In genomic region chr15:101746697-101747073, GRCh38 we compare ENCODE assay signal across 13 cellular contexts. TPM values are rescaled to one million over a fixed set of nuclear protein-coding genes. Genes with fewer than 3 reads are reported as not detected.
A peak's percentile ranks its signal among the peaks of the same experiment; 100 is the strongest.
DNase-seq lines count a peak whose midpoint lies in the region; ATAC-seq and TF ChIP-seq lines count a peak whose summit lies in the region.
"Not testable (repeated sequence)": the region's sequence is repeated elsewhere in the genome, so short reads cannot be mapped to it uniquely, and the experiment has no call there.
"Had no signal": no experiment of that assay in that cellular context is flagged by ENCODE, and none has a peak within 500 bp of the region (broad histone marks: within the 10 kb centered on the region; RNA-seq: fewer than 3 reads in every experiment).

No MANE protein-coding gene starts in this region.

- not testable (repeated sequence) for H3K9me3 Mint-ChIP-seq in activated CD4-positive, alpha-beta T cell treated with anti-CD3 and anti-CD28 coated beads, Interleukin-2, amount 10 ng/mL, durations not matched to agents 24 days and 14 days; chondrocyte (ENCODE audit: low read depth)

- H3K4me2 ChIP-seq in DOHH2 (ENCODE audit: low read length), result peak overlapping the region; percentile 34; the same call in 1 of the 2 replicates

- H3K27me3 ChIP-seq in DOHH2 (ENCODE audit: control insufficient read depth, low read length); spleen (replicated peaks in 1 of 7): not testable (repeated sequence)

- not testable (repeated sequence) for DNase-seq in activated CD4-positive, alpha-beta T cell treated with anti-CD3 and anti-CD28 coated beads, Interleukin-2, amount 10 ng/mL, durations not matched to agents 24 days and 14 days; chondrocyte (ENCODE audit: low spot score); left colon; spleen

- not testable (repeated sequence) for H3K36me3 Mint-ChIP-seq in activated CD4-positive, alpha-beta T cell treated with anti-CD3 and anti-CD28 coated beads, Interleukin-2, amount 10 ng/mL, durations not matched to agents 24 days and 14 days (ENCODE audit: low read depth); chondrocyte (ENCODE audit: low read depth)

- not testable (repeated sequence) for TF ChIP-seq CTCF in DOHH2 (IDR thresholded peaks at IDR 0.05; ENCODE audit: low read depth, low read length, poor library complexity, severe bottlenecking); chondrocyte (IDR thresholded peaks at IDR 0.05); spleen (IDR thresholded peaks at IDR 0.05 in 8 of 11, conservative IDR thresholded peaks at IDR 0.05 in 3 of 11)

- not testable (repeated sequence) for H3K27me3 Mint-ChIP-seq in activated CD4-positive, alpha-beta T cell treated with anti-CD3 and anti-CD28 coated beads, Interleukin-2, amount 10 ng/mL, durations not matched to agents 24 days and 14 days; chondrocyte (ENCODE audit: low read depth)

- not testable (repeated sequence) for H4K20me1 ChIP-seq in DOHH2 (ENCODE audit: control insufficient read depth, insufficient read depth, low read depth, low read length)

- intact Hi-C loops in activated CD4-positive, alpha-beta T cell treated with anti-CD3 and anti-CD28 coated beads, Interleukin-2, amount 10 ng/mL, durations not matched to agents 24 days and 14 days (cut with micrococcal nuclease), result loop anchor here (1.0 kb wide), 1 partner anchor 22 kb away; the partner anchor contains the start of gene TARS3
- intact Hi-C loops in left colon (cut with DNase I, micrococcal nuclease); spleen (cut with DNase I; ENCODE audit: low total_unique reads): not testable (repeated sequence)

- ATAC-seq in GM19452 (IDR thresholded peaks at IDR 0.05; ENCODE audit: unreplicated experiment) (peak; percentile 39), HG02678 (IDR thresholded peaks at IDR 0.05; ENCODE audit: unreplicated experiment) (peak; percentile 29), HG03342 (IDR thresholded peaks at IDR 0.05; ENCODE audit: unreplicated experiment) (peak; percentile 32), left colon (peak; percentile 9)

- H3K4me3 ChIP-seq in DOHH2 (ENCODE audit: low read length), result not testable (repeated sequence)
- peak overlapping the region in 7 of 8 donors; percentile 25 to 70 (median 43) for H3K4me3 ChIP-seq in spleen

- TF ChIP-seq POLR2A in spleen (IDR thresholded peaks at IDR 0.05), result not testable (repeated sequence)

- not testable (repeated sequence) for H3K4me1 ChIP-seq in DOHH2 (ENCODE audit: control insufficient read depth, low read length); spleen

- not testable (repeated sequence) for H3K9me2 ChIP-seq in DOHH2 (replicated peaks; ENCODE audit: control insufficient read depth, low read length)

- not testable (repeated sequence) for H3K36me3 ChIP-seq in DOHH2 (ENCODE audit: control insufficient read depth, low read length); spleen

- not testable (repeated sequence) for H3K79me2 ChIP-seq in DOHH2 (ENCODE audit: control insufficient read depth, low read length)

- not testable (repeated sequence) for H3K27ac ChIP-seq in DOHH2 (ENCODE audit: low read depth, low read length); spleen

- WGBS in spleen, 5 donors, result 0% methylated on average over 2 of the region's 20 CpGs; no CpG with 5 or more reads in 4 of the 5 donors

- H3K4me1 Mint-ChIP-seq in activated CD4-positive, alpha-beta T cell treated with anti-CD3 and anti-CD28 coated beads, Interleukin-2, amount 10 ng/mL, durations not matched to agents 24 days and 14 days, result not testable (repeated sequence)
- H3K4me1 Mint-ChIP-seq in chondrocyte (ENCODE audit: low read depth), result peaks cover 11% of the 10 kb centered on the region

- H3K27ac Mint-ChIP-seq in activated CD4-positive, alpha-beta T cell treated with anti-CD3 and anti-CD28 coated beads, Interleukin-2, amount 10 ng/mL, durations not matched to agents 24 days and 14 days; chondrocyte (ENCODE audit: unreplicated experiment): not testable (repeated sequence)

- H3K9me3 ChIP-seq in DOHH2 (ENCODE audit: control insufficient read depth, insufficient read depth, low read length); spleen: not testable (repeated sequence)

- not testable (repeated sequence) for H3F3A ChIP-seq in DOHH2 (ENCODE audit: control insufficient read depth, insufficient read depth)

- peak overlapping the region; percentile 74 for H3K4me3 Mint-ChIP-seq in activated CD4-positive, alpha-beta T cell treated with anti-CD3 and anti-CD28 coated beads, Interleukin-2, amount 10 ng/mL, durations not matched to agents 24 days and 14 days
- peak overlapping the region; percentile 69 for H3K4me3 Mint-ChIP-seq in chondrocyte (ENCODE audit: unreplicated experiment)

RNA-seq across cellular contexts. Expression of gene TARS3, which starts 22.4 kb away (rescaled TPM):
- total RNA-seq in activated CD4-positive, alpha-beta T cell treated with anti-CD3 and anti-CD28 coated beads, Interleukin-2, amount 10 ng/mL, durations not matched to agents 24 days and 14 days, result 11.5 and 13.2 TPM in 2 replicates
- total RNA-seq in chondrocyte, result 10.7 to 15.1 TPM (median 12.7 TPM) in 3 replicates
- 1 to 10 TPM; 6.8 to 9.1 TPM for total RNA-seq in left colon
- total RNA-seq in spleen, result 10 to 100 TPM in 6 of 7 donors, 1 to 10 TPM in 1; 8.4 to 31.0 (median 16.8) TPM
- 1 to 10 TPM; 5.0 to 6.4 (median 5.2) TPM for polyA plus RNA-seq in spleen

RNA-seq across cellular contexts. Expression of gene OR4F6, which starts 56.6 kb away (rescaled TPM):
- not detected in 2 replicates for total RNA-seq in activated CD4-positive, alpha-beta T cell treated with anti-CD3 and anti-CD28 coated beads, Interleukin-2, amount 10 ng/mL, durations not matched to agents 24 days and 14 days
- not detected in 3 replicates for total RNA-seq in chondrocyte
- total RNA-seq in left colon, result not detected
- not detected for total RNA-seq in spleen
- polyA plus RNA-seq in spleen, result not detected
- total RNA-seq: body of pancreas, mononuclear cell, Peyer's patch, prostate gland, uterus had no signal
